In genomic region chr19:16626796-16627193, GRCh38 we compare ENCODE assay signal across 1 cellular context.
TF ChIP-seq lines count a peak whose summit lies in the region.

No MANE protein-coding gene starts in this region.

TF ChIP-seq in HepG2, 621 proteins besides CTCF, POLR2A, EP300 and RAD21:
- no peak for TF ChIP-seq ATF3 (CRISPR knock-in tag; IDR thresholded peaks at IDR 0.05)
- TF ChIP-seq ZBTB43 (CRISPR knock-in tag; conservative IDR thresholded peaks at IDR 0.05) = no peak
- no peak for TF ChIP-seq LBX2 (CRISPR knock-in tag; IDR thresholded peaks at IDR 0.05; ENCODE audit: borderline replicate concordance)
- no peak for TF ChIP-seq RBM39 (IDR thresholded peaks at IDR 0.05; ENCODE audit: low read depth, low read length, poor library complexity, severe bottlenecking)
- TF ChIP-seq ZNF431 (CRISPR knock-in tag; IDR thresholded peaks at IDR 0.05; ENCODE audit: borderline replicate concordance, low read depth) = 0 out of 2 replicates have a peak, but pooled peaks have one; percentile 27
- no peak for TF ChIP-seq EHMT2 (IDR thresholded peaks at IDR 0.05; ENCODE audit: borderline replicate concordance, low read depth, low read length)
